In genomic region chr19:29605653-29606419, GRCh38 we compare ENCODE assay signal across 8 cellular contexts. TPM values are rescaled to one million over a fixed set of nuclear protein-coding genes. Genes with fewer than 3 reads are reported as not detected.
DNase-seq lines count a peak whose midpoint lies in the region; ATAC-seq and TF ChIP-seq lines count a peak whose summit lies in the region.

Gene POP4 (plus strand): TSS chr19:29606283. CDS start chr19:29606319, 36 bp downstream.

- DNase-seq in GM23338 (ENCODE audit: low spot score) = peak; percentile 99
- peak; percentile 93 for DNase-seq in LHCN-M2 (ENCODE audit: low read depth)
- DNase-seq in RWPE2 (ENCODE audit: low spot score) = peak; percentile 94
- DNase-seq in activated T-helper 2 cell treated with anti-CD3 and anti-CD28 coated beads, Interferon-gamma antibody, Interleukin-2, Interleukin-4, amounts not matched to agents 10 μg/mL and 5 μg/mL and 100 μg/mL, durations not matched to agents 14 hours and 24 hours and 36 hours (ENCODE audit: low spot score) = peak; percentile 96
- DNase-seq in fibroblast of peridontal ligament (ENCODE audit: extremely low read depth) = peak; percentile 95
- DNase-seq in natural killer cell treated with Interleukin-12 subunit alpha and Interleukin-12 subunit beta and Interleukin-15 and Interleukin-18, amount 100 ng/mL, for 72 hours (ENCODE audit: low spot score) = peak; percentile 97
- DNase-seq in stimulated activated naive CD8-positive, alpha-beta T cell treated with anti-CD3 and anti-CD28 coated beads, Interleukin-15, Interleukin-2, amounts not matched to agents 100 U/mL and 50 U/mL, for 24 hours = peak; percentile 99

- peaks cover 9% of the 10 kb centered on the region for H3K27me3 Mint-ChIP-seq in GM23338 (ENCODE audit: insufficient read depth, low read depth, poor library complexity)
- no peaks in the 10 kb centered on the region for H3K27me3 Mint-ChIP-seq in activated T-helper 2 cell treated with anti-CD3 and anti-CD28 coated beads, Interferon-gamma antibody, Interleukin-2, Interleukin-4, amounts not matched to agents 10 μg/mL and 5 μg/mL and 100 μg/mL, durations not matched to agents 14 hours and 24 hours and 36 hours (ENCODE audit: low read depth)
- no peaks in the 10 kb centered on the region for H3K27me3 Mint-ChIP-seq in natural killer cell treated with Interleukin-12 subunit alpha and Interleukin-12 subunit beta and Interleukin-15 and Interleukin-18, amount 100 ng/mL, for 72 hours

- peaks cover 34% of the 10 kb centered on the region for H3K79me2 ChIP-seq in DOHH2 (ENCODE audit: control insufficient read depth, low read length)
- H3K79me2 ChIP-seq in GM23338 (replicated peaks; ENCODE audit: insufficient read depth) = peaks cover 24% of the 10 kb centered on the region

- peaks cover 19% of the 10 kb centered on the region for H3K36me3 ChIP-seq in DOHH2 (ENCODE audit: control insufficient read depth, low read length)
- H3K36me3 ChIP-seq in GM23338 (ENCODE audit: insufficient read depth) = no peaks in the 10 kb centered on the region
- peaks cover 11% of the 10 kb centered on the region for H3K36me3 ChIP-seq in RWPE2 (ENCODE audit: low read depth)

- TF ChIP-seq CTCF in DOHH2 (IDR thresholded peaks at IDR 0.05; ENCODE audit: low read depth, low read length, poor library complexity, severe bottlenecking) (no peak), GM23338 (conservative IDR thresholded peaks at IDR 0.05; ENCODE audit: low read depth in 2 of 2) (no peak), RWPE2 (IDR thresholded peaks at IDR 0.05; ENCODE audit: poor library complexity, severe bottlenecking) (no peak)

- H3K9me3 Mint-ChIP-seq in GM23338 = no peaks in the 10 kb centered on the region
- H3K9me3 Mint-ChIP-seq in activated T-helper 2 cell treated with anti-CD3 and anti-CD28 coated beads, Interferon-gamma antibody, Interleukin-2, Interleukin-4, amounts not matched to agents 10 μg/mL and 5 μg/mL and 100 μg/mL, durations not matched to agents 14 hours and 24 hours and 36 hours = no peaks in the 10 kb centered on the region
- no peaks in the 10 kb centered on the region for H3K9me3 Mint-ChIP-seq in natural killer cell treated with Interleukin-12 subunit alpha and Interleukin-12 subunit beta and Interleukin-15 and Interleukin-18, amount 100 ng/mL, for 72 hours

- no peaks in the 10 kb centered on the region for H3K9me3 ChIP-seq in DOHH2 (ENCODE audit: control insufficient read depth, insufficient read depth, low read length)
- no peaks in the 10 kb centered on the region for H3K9me3 ChIP-seq in RWPE2 (ENCODE audit: severe bottlenecking)

- H2AFZ ChIP-seq in GM23338 = peak within 1 kb of the TSS; percentile 87

- peaks cover 14% of the 10 kb centered on the region for H3K36me3 Mint-ChIP-seq in GM23338 (ENCODE audit: low read depth)
- peaks cover 21% of the 10 kb centered on the region for H3K36me3 Mint-ChIP-seq in activated T-helper 2 cell treated with anti-CD3 and anti-CD28 coated beads, Interferon-gamma antibody, Interleukin-2, Interleukin-4, amounts not matched to agents 10 μg/mL and 5 μg/mL and 100 μg/mL, durations not matched to agents 14 hours and 24 hours and 36 hours (ENCODE audit: low read depth)
- peaks cover 4% of the 10 kb centered on the region for H3K36me3 Mint-ChIP-seq in natural killer cell treated with Interleukin-12 subunit alpha and Interleukin-12 subunit beta and Interleukin-15 and Interleukin-18, amount 100 ng/mL, for 72 hours

- H3K27me3 ChIP-seq in DOHH2 (ENCODE audit: control insufficient read depth, low read length) (no peaks in the 10 kb centered on the region), GM23338 (ENCODE audit: insufficient read depth) (no peaks in the 10 kb centered on the region), RWPE2 (ENCODE audit: insufficient read depth, poor library complexity, severe bottlenecking) (no peaks in the 10 kb centered on the region)

- H3K4me2 ChIP-seq in DOHH2 (ENCODE audit: low read length) (peak within 1 kb of the TSS; percentile 88), GM23338 (peak within 1 kb of the TSS; percentile 96)

- H3K4me1 ChIP-seq in DOHH2 (ENCODE audit: control insufficient read depth, low read length) = peaks cover 18% of the 10 kb centered on the region
- H3K4me1 ChIP-seq in GM23338 (ENCODE audit: insufficient read depth) = peaks cover 9% of the 10 kb centered on the region
- no peaks in the 10 kb centered on the region for H3K4me1 ChIP-seq in RWPE2 (ENCODE audit: insufficient read depth, poor library complexity, severe bottlenecking)

- H3K27ac Mint-ChIP-seq in GM23338 = peak within 1 kb of the TSS; percentile 100
- peak within 1 kb of the TSS; percentile 99 for H3K27ac Mint-ChIP-seq in activated T-helper 2 cell treated with anti-CD3 and anti-CD28 coated beads, Interferon-gamma antibody, Interleukin-2, Interleukin-4, amounts not matched to agents 10 μg/mL and 5 μg/mL and 100 μg/mL, durations not matched to agents 14 hours and 24 hours and 36 hours
- peak within 1 kb of the TSS; percentile 92 to 98 for H3K27ac Mint-ChIP-seq in natural killer cell treated with Interleukin-12 subunit alpha and Interleukin-12 subunit beta and Interleukin-15 and Interleukin-18, amount 100 ng/mL, for 72 hours

- intact Hi-C loops in activated T-helper 2 cell treated with anti-CD3 and anti-CD28 coated beads, Interferon-gamma antibody, Interleukin-2, Interleukin-4, amounts not matched to agents 10 μg/mL and 5 μg/mL and 100 μg/mL, durations not matched to agents 14 hours and 24 hours and 36 hours (cut with micrococcal nuclease) = loop anchor here (1.0 to 10.0 kb wide), 8 partner anchors 17 to 394 kb away; partner anchors contain the start of genes UQCRFS1, URI1 and VSTM2B

- H3K27ac ChIP-seq in DOHH2 (ENCODE audit: low read depth, low read length) (peak within 1 kb of the TSS; percentile 72), GM23338 (ENCODE audit: low read depth) (peak within 1 kb of the TSS; percentile 92), RWPE2 (ENCODE audit: poor library complexity, severe bottlenecking) (peak within 1 kb of the TSS; percentile 39)

- ATAC-seq in GM23338 = peak; percentile 77
- ATAC-seq in RWPE2 (ENCODE audit: low read depth) = peak; percentile 84
- ATAC-seq in natural killer cell treated with Interleukin-12 subunit alpha and Interleukin-12 subunit beta and Interleukin-15 and Interleukin-18, amount 100 ng/mL, for 72 hours = peak; percentile 91 to 95
- peak; percentile 78 for ATAC-seq in stimulated activated naive CD8-positive, alpha-beta T cell treated with anti-CD3 and anti-CD28 coated beads, Interleukin-15, Interleukin-2, amounts not matched to agents 100 U/mL and 50 U/mL, for 24 hours

- H3K4me3 Mint-ChIP-seq in GM23338 = peak within 1 kb of the TSS; percentile 100
- H3K4me3 Mint-ChIP-seq in activated T-helper 2 cell treated with anti-CD3 and anti-CD28 coated beads, Interferon-gamma antibody, Interleukin-2, Interleukin-4, amounts not matched to agents 10 μg/mL and 5 μg/mL and 100 μg/mL, durations not matched to agents 14 hours and 24 hours and 36 hours (ENCODE audit: low read depth) = peak within 1 kb of the TSS; percentile 96
- peak within 1 kb of the TSS; percentile 93 for H3K4me3 Mint-ChIP-seq in natural killer cell treated with Interleukin-12 subunit alpha and Interleukin-12 subunit beta and Interleukin-15 and Interleukin-18, amount 100 ng/mL, for 72 hours

- no peaks in the 10 kb centered on the region for H3K9me2 ChIP-seq in DOHH2 (replicated peaks; ENCODE audit: control insufficient read depth, low read length)
- no peaks in the 10 kb centered on the region for H3K9me2 ChIP-seq in GM23338 (ENCODE audit: insufficient read depth)

- H3F3A ChIP-seq in DOHH2 (ENCODE audit: control insufficient read depth, insufficient read depth) = no peaks in the 10 kb centered on the region
- no peaks in the 10 kb centered on the region for H3F3A ChIP-seq in GM23338 (replicated peaks; ENCODE audit: low read depth)

- peak within 1 kb of the TSS; percentile 84 for H3K4me3 ChIP-seq in DOHH2 (ENCODE audit: low read length)
- H3K4me3 ChIP-seq in GM23338 = peak within 1 kb of the TSS; percentile 81
- H3K4me3 ChIP-seq in RWPE2 (ENCODE audit: severe bottlenecking) = peak within 1 kb of the TSS; percentile 75

- H3K4me1 Mint-ChIP-seq in GM23338 = peaks cover 11% of the 10 kb centered on the region
- H3K4me1 Mint-ChIP-seq in activated T-helper 2 cell treated with anti-CD3 and anti-CD28 coated beads, Interferon-gamma antibody, Interleukin-2, Interleukin-4, amounts not matched to agents 10 μg/mL and 5 μg/mL and 100 μg/mL, durations not matched to agents 14 hours and 24 hours and 36 hours (ENCODE audit: low read depth) = peaks cover 9% of the 10 kb centered on the region
- H3K4me1 Mint-ChIP-seq in natural killer cell treated with Interleukin-12 subunit alpha and Interleukin-12 subunit beta and Interleukin-15 and Interleukin-18, amount 100 ng/mL, for 72 hours (ENCODE audit: low read depth in 2 of 2) = peaks cover 15 to 23% of the 10 kb centered on the region in 2 donors

- no peaks in the 10 kb centered on the region for H4K20me1 ChIP-seq in DOHH2 (ENCODE audit: control insufficient read depth, insufficient read depth, low read depth, low read length)
- no peaks in the 10 kb centered on the region for H4K20me1 ChIP-seq in GM23338 (replicated peaks; ENCODE audit: insufficient read depth)

TF ChIP-seq in GM23338, 12 proteins besides CTCF, POLR2A, EP300 and RAD21 (continues in another document):
- TF ChIP-seq JUNB (IDR thresholded peaks at IDR 0.05; ENCODE audit: unreplicated experiment) (no peak), EZH2 (IDR thresholded peaks at IDR 0.05; ENCODE audit: low read depth, unreplicated experiment) (no peak), ZNF114 (CRISPR knock-in tag; IDR thresholded peaks at IDR 0.05) (no peak), CREB1 (CRISPR knock-in tag; IDR thresholded peaks at IDR 0.05; ENCODE audit: low read depth) (peak; percentile 99), ETS1 (IDR thresholded peaks at IDR 0.05) (peak; percentile 86), ZNF331 (CRISPR knock-in tag; IDR thresholded peaks at IDR 0.05; ENCODE audit: low read depth) (no peak)

RNA-seq across cellular contexts. Expression of gene POP4, which starts in this region (rescaled TPM):
- 35.5 and 37.2 TPM in 2 replicates for total RNA-seq in GM23338 (2014; rRNA removed; shearing (Covaris generic))
- polyA plus RNA-seq in GM23338 (2016; fragmentation: Nextera tagmentation; extraction: Ambion mirVana) = 58.3 and 62.0 TPM in 2 replicates
- 94.4 and 101 TPM in 2 replicates for total RNA-seq in LHCN-M2 (2014; rRNA removed)
- 97.8 TPM for polyA plus RNA-seq in LHCN-M2 (2012)
- 104 and 105 TPM in 2 replicates for total RNA-seq in activated T-helper 2 cell treated with anti-CD3 and anti-CD28 coated beads, Interferon-gamma antibody, Interleukin-2, Interleukin-4, amounts not matched to agents 10 μg/mL and 5 μg/mL and 100 μg/mL, durations not matched to agents 14 hours and 24 hours and 36 hours
- total RNA-seq in natural killer cell treated with Interleukin-12 subunit alpha and Interleukin-12 subunit beta and Interleukin-15 and Interleukin-18, amount 100 ng/mL, for 72 hours = 100 to 1,000 TPM in 1 of 2 donors, 10 to 100 TPM in 1; 94.3 to 108 TPM

Comparison
In these comparisons a context has a peak if more than half of its experiments do, and no peak if none do; other contexts are left out.
1. Peak in every context shown above with its lines: DNase-seq, ATAC-seq, H3K4me3 ChIP-seq and H3K27ac ChIP-seq.
2. H3K27ac ChIP-seq: peak in every context shown above with its lines; median percentile 92 in GM23338; 72 in DOHH2; 39 in RWPE2.